In the genomic region with DNA sequence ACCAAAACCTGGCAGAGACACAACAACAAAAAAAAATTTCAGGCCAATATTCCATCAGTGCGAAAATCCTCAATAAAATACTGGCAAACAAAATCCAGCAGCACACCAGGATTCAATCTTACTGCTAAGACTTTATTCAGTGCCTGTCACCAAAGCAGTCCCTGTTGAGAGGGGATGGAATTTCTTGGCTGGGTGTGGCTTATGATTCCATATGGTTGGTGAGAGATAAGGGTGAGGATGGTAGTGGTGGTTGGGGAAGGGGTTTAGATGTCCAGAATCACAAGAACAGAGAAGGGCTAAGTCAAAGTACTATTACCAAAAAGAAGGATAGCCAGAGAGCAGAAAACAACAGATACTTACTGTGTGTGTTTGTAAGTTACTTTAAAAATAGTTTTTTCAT, we compare ENCODE assay signal across 27 cellular contexts.
"Had no signal": no experiment of that assay in that cellular context is flagged by ENCODE, and none has a peak within 500 bp of the region (broad histone marks: within the 10 kb centered on the region; RNA-seq: fewer than 3 reads in every experiment).

No MANE protein-coding gene starts in this region.

- ATAC-seq: left colon; left lung; lower lobe of right lung; mucosa of descending colon; naive thymus-derived CD4-positive, alpha-beta T cell; natural killer cell treated with Interleukin-12 subunit alpha and Interleukin-12 subunit beta and Interleukin-15 and Interleukin-18, amount 100 ng/mL, for 72 hours; right lobe of liver; stimulated activated memory B cell treated with anti-CD40 and anti-IgM and Interleukin-4, amounts not matched to agents 10 μg/mL and 1 μg/mL and 100 μg/mL, for 72 hours; stimulated activated naive CD8-positive, alpha-beta T cell treated with anti-CD3 and anti-CD28 coated beads, Interleukin-15, amount 100 ng/mL, for 72 hours had no signal

- H3K27ac ChIP-seq: left lung, lower lobe of right lung, ovary, right atrium auricular region, right lobe of liver, tibial nerve, upper lobe of left lung, vagina had no signal

- H3K9me3 ChIP-seq: ovary, right lobe of liver, vagina had no signal

- H3K4me3 ChIP-seq: left lung, lower lobe of right lung, mucosa of descending colon, ovary, right atrium auricular region, right lobe of liver, smooth muscle cell, tibial nerve, upper lobe of left lung, vagina had no signal

- H3K4me1 ChIP-seq: left lung, lower lobe of right lung, right atrium auricular region, right lobe of liver, upper lobe of left lung, vagina had no signal

- FAIRE-seq: kidney had no signal

- H3K4me2 ChIP-seq: smooth muscle cell had no signal

- H3K27me3 ChIP-seq: left lung, ovary, right atrium auricular region, right lobe of liver, tibial nerve, upper lobe of left lung, vagina had no signal

- DNase-seq: hypothalamus; immature natural killer cell; kidney; left colon; left lung; lower lobe of right lung; mammary epithelial cell; mesenchymal stem cell; midbrain; mucosa of descending colon; naive thymus-derived CD4-positive, alpha-beta T cell; ovary; right lobe of liver; stimulated activated CD4-positive, alpha-beta T cell treated with anti-CD3 and anti-CD28 coated beads, Interleukin-1b, Interleukin-23, amount 100 ng/mL, for 48 hours; stimulated activated CD4-positive, alpha-beta T cell treated with anti-CD3 and anti-CD28 coated beads, Interleukin-2, amount 100 ng/mL, for 48 hours; stimulated activated CD4-positive, alpha-beta T cell treated with anti-CD3 and anti-CD28 coated beads, Interleukin-4, amount 100 ng/mL, for 4 hours; stimulated activated CD8-positive, alpha-beta memory T cell treated with anti-CD3 and anti-CD28 coated beads, Interleukin-4, amount 100 ng/mL, for 48 hours; stimulated activated naive CD4-positive, alpha-beta T cell treated with Interleukin-2 at 50 U/mL for 16 hours; stimulated activated naive CD8-positive, alpha-beta T cell treated with anti-CD3 and anti-CD28 coated beads, Interleukin-15, amount 100 ng/mL, for 72 hours; substantia nigra; upper lobe of left lung had no signal

- H3K36me3 ChIP-seq: left lung, lower lobe of right lung, ovary, right atrium auricular region, right lobe of liver, tibial nerve, upper lobe of left lung, vagina had no signal
